Comparison of ENCODE assay signal across 12 cellular contexts in the genomic region with DNA sequence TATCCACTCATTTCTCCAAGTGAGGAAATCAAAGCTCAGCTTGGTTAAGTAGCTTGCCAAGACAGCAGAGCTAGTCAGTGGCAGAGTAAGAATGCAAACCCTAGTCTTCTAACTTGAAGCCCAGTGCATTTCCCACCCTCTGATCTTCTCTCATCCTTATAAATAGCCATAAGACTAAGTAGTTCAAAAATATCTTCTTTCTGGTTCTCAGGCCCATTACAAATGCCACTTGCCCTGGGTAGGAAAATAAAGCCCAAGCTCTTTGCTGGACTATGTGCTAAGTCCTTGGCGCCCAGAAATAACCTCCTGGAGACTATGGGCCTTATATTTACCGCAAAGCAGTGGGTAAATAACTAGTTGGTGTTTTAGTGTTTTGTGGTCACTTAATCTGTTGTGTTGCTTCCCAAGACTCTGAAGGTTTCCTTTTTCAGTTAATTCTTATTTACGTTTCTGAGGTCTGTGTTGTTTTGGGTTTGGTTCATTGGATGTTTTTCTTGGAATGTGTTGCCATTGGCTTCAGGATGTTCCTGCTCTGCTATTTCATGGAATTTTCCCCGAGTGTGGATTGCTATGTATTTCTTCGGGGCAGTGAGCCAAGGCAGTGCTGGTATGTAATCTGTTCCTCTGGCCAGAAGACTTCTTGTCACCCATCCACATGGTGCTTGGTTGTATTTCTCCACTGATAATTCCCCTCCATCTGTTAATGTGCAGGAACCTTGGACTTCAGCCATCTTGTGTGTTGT.
A peak's percentile ranks its signal among the peaks of the same experiment; 100 is the strongest.
DNase-seq lines count a peak whose midpoint lies in the region; ATAC-seq and TF ChIP-seq lines count a peak whose summit lies in the region.
"Had no signal": no experiment of that assay in that cellular context is flagged by ENCODE, and none has a peak within 500 bp of the region (broad histone marks: within the 10 kb centered on the region; RNA-seq: fewer than 3 reads in every experiment).

No MANE protein-coding gene starts in this region.

- H3K36me3 Mint-ChIP-seq in activated CD4-positive, alpha-beta T cell treated with anti-CD3 and anti-CD28 coated beads, Interleukin-2, amount 10 ng/mL, durations not matched to agents 24 days and 14 days (ENCODE audit: low read depth): no peaks in the 10 kb centered on the region

- H3K18ac ChIP-seq in trophoblast cell (ENCODE audit: low read length): no peak overlapping the region

- no peak overlapping the region for H2BK12ac ChIP-seq in trophoblast cell (ENCODE audit: low read length)

- H3K79me1 ChIP-seq in trophoblast cell (ENCODE audit: low read length): no peaks in the 10 kb centered on the region

- no peak overlapping the region for H3K4ac ChIP-seq in trophoblast cell (ENCODE audit: low read depth, low read length)

- no peak for TF ChIP-seq POLR2A in gastroesophageal sphincter (IDR thresholded peaks at IDR 0.05)

- no peak overlapping the region for H3K23ac ChIP-seq in trophoblast cell (ENCODE audit: low read length)

- no peaks in the 10 kb centered on the region for H3K9me3 ChIP-seq in gastroesophageal sphincter
- H3K9me3 ChIP-seq in trophoblast cell (ENCODE audit: insufficient read depth, low read depth, low read length): no peaks in the 10 kb centered on the region

- intact Hi-C loops in activated CD4-positive, alpha-beta T cell treated with anti-CD3 and anti-CD28 coated beads, Interleukin-2, amount 10 ng/mL, durations not matched to agents 24 days and 14 days (cut with micrococcal nuclease): no loop called here

- no peak overlapping the region for H4K8ac ChIP-seq in trophoblast cell (ENCODE audit: low read depth, low read length)

- no peak overlapping the region for H2BK5ac ChIP-seq in trophoblast cell (ENCODE audit: low read depth, low read length, poor library complexity)

- no peak overlapping the region for H3K4me3 Mint-ChIP-seq in activated CD4-positive, alpha-beta T cell treated with anti-CD3 and anti-CD28 coated beads, Interleukin-2, amount 10 ng/mL, durations not matched to agents 24 days and 14 days
- H3K4me3 Mint-ChIP-seq: activated B cell treated with CpG ODN at 0.5 μM for 24 hours had no signal

- H4K12ac ChIP-seq in trophoblast cell (ENCODE audit: low read depth, low read length): no peak overlapping the region

- WGBS in gastroesophageal sphincter (ENCODE audit: low coverage in 1 of 2), 2 donors: 19 to 56% methylated on average over 4 of the region's 5 CpGs
- WGBS in trophoblast cell (ENCODE audit: extremely low coverage, insufficient coverage, insufficient read length): no CpG with 5 or more reads among the region's 5 CpGs

- H3K27me3 ChIP-seq in gastroesophageal sphincter (no peaks in the 10 kb centered on the region), trophoblast cell (ENCODE audit: insufficient read depth, low read length) (no peaks in the 10 kb centered on the region)

- H3K4me1 ChIP-seq in gastroesophageal sphincter (peaks cover 8 to 25% (median 11%) of the 10 kb centered on the region in 3 donors), trophoblast cell (ENCODE audit: control insufficient read depth in 1 of 2, insufficient read depth in 2 of 2, low read length in 2 of 2) (no peaks in the 10 kb centered on the region)

- H3K4me1 Mint-ChIP-seq in activated CD4-positive, alpha-beta T cell treated with anti-CD3 and anti-CD28 coated beads, Interleukin-2, amount 10 ng/mL, durations not matched to agents 24 days and 14 days: no peaks in the 10 kb centered on the region
- H3K4me1 Mint-ChIP-seq: activated B cell treated with CpG ODN at 0.5 μM for 24 hours had no signal

- H3K36me3 ChIP-seq in gastroesophageal sphincter (no peaks in the 10 kb centered on the region), trophoblast cell (ENCODE audit: control insufficient read depth in 1 of 2, insufficient read depth in 2 of 2, low read length in 2 of 2) (no peaks in the 10 kb centered on the region)

- H3K4me2 ChIP-seq in trophoblast cell (ENCODE audit: low read length): no peak overlapping the region

- no peak overlapping the region for H4K91ac ChIP-seq in trophoblast cell (ENCODE audit: low read depth, low read length)

- no peak overlapping the region for H3K27ac Mint-ChIP-seq in activated CD4-positive, alpha-beta T cell treated with anti-CD3 and anti-CD28 coated beads, Interleukin-2, amount 10 ng/mL, durations not matched to agents 24 days and 14 days
- H3K27ac Mint-ChIP-seq: activated B cell treated with CpG ODN at 0.5 μM for 24 hours had no signal

- H3K27me3 Mint-ChIP-seq in activated CD4-positive, alpha-beta T cell treated with anti-CD3 and anti-CD28 coated beads, Interleukin-2, amount 10 ng/mL, durations not matched to agents 24 days and 14 days: no peaks in the 10 kb centered on the region

- no peak overlapping the region for H2AK5ac ChIP-seq in trophoblast cell (ENCODE audit: low read length)

- H2BK120ac ChIP-seq in trophoblast cell (ENCODE audit: insufficient read depth, low read length, poor library complexity): no peak overlapping the region

- DNase-seq in AG09319 (ENCODE audit: extremely low read depth, low read depth): peak; percentile 98
- peak; percentile 45 for DNase-seq in amniotic stem cell (lab: John Stamatoyannopoulos, UW)
- DNase-seq in trophoblast cell: peak; percentile 43 to 49
- no peak for DNase-seq in GOT3 (lab: John Stamatoyannopoulos, UW)
- DNase-seq in activated CD4-positive, alpha-beta T cell treated with anti-CD3 and anti-CD28 coated beads, Interleukin-2, amount 10 ng/mL, durations not matched to agents 24 days and 14 days: no peak
- DNase-seq in HuH-7 (ENCODE audit: low spot score): no peak
- no peak for DNase-seq in NCI-H146 treated with DMSO at 0.1 percent for 48 hours (lab: John Stamatoyannopoulos, UW; ENCODE audit: unreplicated experiment)
- DNase-seq: activated B cell treated with CpG ODN at 0.5 μM for 24 hours; AML-193; NCI-H1105; stimulated activated CD4-positive, alpha-beta T cell treated with anti-CD3 and anti-CD28 coated beads, Interleukin-4, amount 100 ng/mL, for 24 hours had no signal

- TF ChIP-seq EP300 in gastroesophageal sphincter (IDR thresholded peaks at IDR 0.05): no peak

- no peak overlapping the region for H2AFZ ChIP-seq in trophoblast cell (ENCODE audit: insufficient read depth, low read length, poor library complexity)

- no peak overlapping the region for H3K14ac ChIP-seq in trophoblast cell (ENCODE audit: low read length)

- TF ChIP-seq CTCF in AG09319 (IDR thresholded peaks at IDR 0.05; ENCODE audit: low read depth, low read length): no peak
- TF ChIP-seq CTCF in gastroesophageal sphincter (IDR thresholded peaks at IDR 0.05): no peak

- no peaks in the 10 kb centered on the region for H3K9me3 Mint-ChIP-seq in activated CD4-positive, alpha-beta T cell treated with anti-CD3 and anti-CD28 coated beads, Interleukin-2, amount 10 ng/mL, durations not matched to agents 24 days and 14 days
- H3K9me3 Mint-ChIP-seq: activated B cell treated with CpG ODN at 0.5 μM for 24 hours had no signal

- no peak overlapping the region for H3K9ac ChIP-seq in trophoblast cell (ENCODE audit: low read length)

- peak; percentile 87 for ATAC-seq in gastroesophageal sphincter

- H3K4me3 ChIP-seq in gastroesophageal sphincter (no peak overlapping the region), trophoblast cell (ENCODE audit: low read depth, low read length) (peak overlapping the region; percentile 33)

- peak overlapping the region; percentile 60 to 77 (median 74) for H3K27ac ChIP-seq in gastroesophageal sphincter
- no peak overlapping the region for H3K27ac ChIP-seq in trophoblast cell (ENCODE audit: low read depth, low read length)

- no peaks in the 10 kb centered on the region for H3K79me2 ChIP-seq in trophoblast cell (ENCODE audit: control insufficient read depth, insufficient read depth, low read length, poor library complexity)

Comparison
In these comparisons a context has a peak if more than half of its experiments do, and no peak if none do; other contexts are left out.
1. DNase-seq: peak in AG09319 (single experiment), amniotic stem cell (single experiment) and trophoblast cell (2 of 2); none in GOT3 (single experiment), activated CD4-positive, alpha-beta T cell treated with anti-CD3 and anti-CD28 coated beads, Interleukin-2, amount 10 ng/mL, durations not matched to agents 24 days and 14 days (single experiment), HuH-7 (single experiment) and NCI-H146 treated with DMSO at 0.1 percent for 48 hours (single experiment).